In the genomic region with DNA sequence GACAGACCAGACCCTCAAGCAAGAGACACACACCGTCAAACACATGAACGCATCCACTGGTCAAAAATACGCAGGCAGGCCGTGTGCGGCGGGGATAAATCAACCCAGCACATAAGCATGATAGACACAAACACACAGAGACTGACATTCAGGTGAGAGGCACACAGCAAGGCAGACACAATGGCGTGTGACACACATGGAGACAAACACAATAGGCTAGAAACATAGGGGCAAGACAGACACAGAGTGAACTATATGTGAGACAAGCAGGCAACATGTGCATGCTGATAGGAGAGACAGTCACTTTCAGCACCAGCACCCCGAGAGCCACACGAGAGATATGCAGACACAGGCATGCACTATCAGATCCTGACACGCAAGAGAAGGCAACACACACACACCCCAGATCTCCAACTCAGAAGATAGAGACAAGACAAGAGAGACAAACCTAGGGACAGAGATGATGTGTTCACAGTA, we compare ENCODE assay signal across 1 cellular context.
TF ChIP-seq lines count a peak whose summit lies in the region.

No MANE protein-coding gene starts in this region.

TF ChIP-seq in K562, 482 proteins besides CTCF, POLR2A, EP300 and RAD21 (continued from another document and continues in another):
- TF ChIP-seq RBM34 (IDR thresholded peaks at IDR 0.05; ENCODE audit: borderline replicate concordance, insufficient read depth, low read length): no peak
- no peak for TF ChIP-seq HMGN3 (IDR thresholded peaks at IDR 0.05; ENCODE audit: borderline replicate concordance, extremely low read depth, insufficient read length, low read depth, low read length)
- TF ChIP-seq TCF7L2 (IDR thresholded peaks at IDR 0.05; ENCODE audit: low read depth, low read length): no peak
- TF ChIP-seq RHOXF2B (CRISPR knock-in tag; conservative IDR thresholded peaks at IDR 0.05): no peak
- TF ChIP-seq KDM2B (CRISPR knock-in tag; IDR thresholded peaks at IDR 0.05): no peak
- peak; percentile 60 for TF ChIP-seq ZFP36 (IDR thresholded peaks at IDR 0.05; ENCODE audit: low read depth, low read length, partially characterized antibody)
- peak; percentile 75; the same call in 1 of the 2 replicates for TF ChIP-seq EHMT2 (IDR thresholded peaks at IDR 0.05)
- TF ChIP-seq TCF15 (CRISPR knock-in tag; IDR thresholded peaks at IDR 0.05): no peak
- no peak for TF ChIP-seq ZNF696 (CRISPR knock-in tag; conservative IDR thresholded peaks at IDR 0.05)
- TF ChIP-seq ATF7 (IDR thresholded peaks at IDR 0.05): peak; percentile 77
- no peak for TF ChIP-seq ZZZ3 (IDR thresholded peaks at IDR 0.05)
- TF ChIP-seq GABPB1 (CRISPR knock-in tag; IDR thresholded peaks at IDR 0.05): peak; percentile 51
- peak; percentile 96 for TF ChIP-seq NCOR1 (IDR thresholded peaks at IDR 0.05)
- TF ChIP-seq ZNF121 (CRISPR knock-in tag; conservative IDR thresholded peaks at IDR 0.05): no peak
- TF ChIP-seq ZNF224 (CRISPR knock-in tag; IDR thresholded peaks at IDR 0.05): no peak
- peak; percentile 49 to 65; a peak in 3 of 4 replicates for TF ChIP-seq NRF1 (conservative IDR thresholded peaks at IDR 0.05 in 1 of 2, IDR thresholded peaks at IDR 0.05 in 1 of 2)
- TF ChIP-seq ZNF253 (CRISPR knock-in tag; conservative IDR thresholded peaks at IDR 0.05): no peak
- TF ChIP-seq POU5F1 (IDR thresholded peaks at IDR 0.05; ENCODE audit: borderline replicate concordance, low read depth, low read length, partially characterized antibody): no peak
- TF ChIP-seq HNRNPH1 (optimal IDR thresholded peaks at IDR 0.05; ENCODE audit: low read depth, low read length): no peak
- no peak for TF ChIP-seq MTF1 (CRISPR knock-in tag; IDR thresholded peaks at IDR 0.05; ENCODE audit: borderline replicate concordance)
- TF ChIP-seq SUPT5H (IDR thresholded peaks at IDR 0.05): no peak
- TF ChIP-seq ZNF668 (CRISPR knock-in tag; IDR thresholded peaks at IDR 0.05): no peak
- TF ChIP-seq MYC (IDR thresholded peaks at IDR 0.05; ENCODE audit: low read depth, low read length): peak; percentile 94
- TF ChIP-seq MYC (CRISPR knock-in tag; IDR thresholded peaks at IDR 0.05; ENCODE audit: borderline replicate concordance, low read depth): no peak
- TF ChIP-seq CHD1 (IDR thresholded peaks at IDR 0.05; ENCODE audit: low read length): no peak
- TF ChIP-seq TAF1 (IDR thresholded peaks at IDR 0.05; ENCODE audit: control insufficient read depth, extremely low read depth, insufficient read depth, low read length, severe bottlenecking): no peak
- no peak for TF ChIP-seq ZNF347 (CRISPR knock-in tag; IDR thresholded peaks at IDR 0.05; ENCODE audit: low read depth)
- TF ChIP-seq SRF (CRISPR knock-in tag; IDR thresholded peaks at IDR 0.05): no peak
- no peak for TF ChIP-seq C11orf30 (IDR thresholded peaks at IDR 0.05; ENCODE audit: low read depth)
- TF ChIP-seq FOXA1 (IDR thresholded peaks at IDR 0.05; ENCODE audit: borderline replicate concordance): no peak
- no peak for TF ChIP-seq CEBPB (tag; IDR thresholded peaks at IDR 0.05)
- no peak for TF ChIP-seq NFATC3 (IDR thresholded peaks at IDR 0.05)
- TF ChIP-seq FOXK2 (conservative IDR thresholded peaks at IDR 0.05 in 1 of 2, IDR thresholded peaks at IDR 0.05 in 1 of 2; ENCODE audit: low read depth in 2 of 2): peak; percentile 76 to 82
- TF ChIP-seq TCF3 (CRISPR knock-in tag; IDR thresholded peaks at IDR 0.05): peak; percentile 98
- no peak for TF ChIP-seq E2F3 (CRISPR knock-in tag; IDR thresholded peaks at IDR 0.05)
- TF ChIP-seq GABPA (tag; conservative IDR thresholded peaks at IDR 0.05; ENCODE audit: low read depth): 0 out of 2 replicates have a peak, but pooled peaks have one; percentile 13
- no peak for TF ChIP-seq SNIP1 (IDR thresholded peaks at IDR 0.05; ENCODE audit: low read depth)
- TF ChIP-seq, protein P1, sequence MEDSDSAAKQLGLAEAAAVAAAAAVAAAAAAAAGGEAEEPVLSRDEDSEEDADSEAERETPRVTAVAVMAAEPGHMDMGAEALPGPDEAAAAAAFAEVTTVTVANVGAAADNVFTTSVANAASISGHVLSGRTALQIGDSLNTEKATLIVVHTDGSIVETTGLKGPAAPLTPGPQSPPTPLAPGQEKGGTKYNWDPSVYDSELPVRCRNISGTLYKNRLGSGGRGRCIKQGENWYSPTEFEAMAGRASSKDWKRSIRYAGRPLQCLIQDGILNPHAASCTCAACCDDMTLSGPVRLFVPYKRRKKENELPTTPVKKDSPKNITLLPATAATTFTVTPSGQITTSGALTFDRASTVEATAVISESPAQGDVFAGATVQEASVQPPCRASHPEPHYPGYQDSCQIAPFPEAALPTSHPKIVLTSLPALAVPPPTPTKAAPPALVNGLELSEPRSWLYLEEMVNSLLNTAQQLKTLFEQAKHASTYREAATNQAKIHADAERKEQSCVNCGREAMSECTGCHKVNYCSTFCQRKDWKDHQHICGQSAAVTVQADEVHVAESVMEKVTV (CRISPR knock-in tag; IDR thresholded peaks at IDR 0.05): no peak
- no peak for TF ChIP-seq ELF2 (CRISPR knock-in tag; IDR thresholded peaks at IDR 0.05)
- TF ChIP-seq CEBPG (CRISPR knock-in tag; IDR thresholded peaks at IDR 0.05): peak; percentile 97
- TF ChIP-seq CEBPG (tag; conservative IDR thresholded peaks at IDR 0.05 in 1 of 2, IDR thresholded peaks at IDR 0.05 in 1 of 2): peak in 1 of 2 experiments; percentile 50; a peak in 1 of 4 replicates
- no peak for TF ChIP-seq ZNF12 (CRISPR knock-in tag; IDR thresholded peaks at IDR 0.05)
- TF ChIP-seq LARP7 (IDR thresholded peaks at IDR 0.05): peak; percentile 59; the same call in 1 of the 2 replicates
- TF ChIP-seq, protein P2, sequence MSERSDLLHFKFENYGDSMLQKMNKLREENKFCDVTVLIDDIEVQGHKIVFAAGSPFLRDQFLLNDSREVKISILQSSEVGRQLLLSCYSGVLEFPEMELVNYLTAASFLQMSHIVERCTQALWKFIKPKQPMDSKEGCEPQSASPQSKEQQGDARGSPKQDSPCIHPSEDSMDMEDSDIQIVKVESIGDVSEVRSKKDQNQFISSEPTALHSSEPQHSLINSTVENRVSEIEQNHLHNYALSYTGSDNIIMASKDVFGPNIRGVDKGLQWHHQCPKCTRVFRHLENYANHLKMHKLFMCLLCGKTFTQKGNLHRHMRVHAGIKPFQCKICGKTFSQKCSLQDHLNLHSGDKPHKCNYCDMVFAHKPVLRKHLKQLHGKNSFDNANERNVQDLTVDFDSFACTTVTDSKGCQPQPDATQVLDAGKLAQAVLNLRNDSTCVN (CRISPR knock-in tag; IDR thresholded peaks at IDR 0.05): 0 out of 2 replicates have a peak, but pooled peaks have one; percentile 31
- peak; percentile 60 for TF ChIP-seq ZNF644 (tag; IDR thresholded peaks at IDR 0.05; ENCODE audit: low read depth)
- TF ChIP-seq ZNF311 (CRISPR knock-in tag; IDR thresholded peaks at IDR 0.05): no peak
- TF ChIP-seq SAFB2 (IDR thresholded peaks at IDR 0.05; ENCODE audit: borderline replicate concordance, low read depth, low read length, severe bottlenecking): no peak
- TF ChIP-seq POLR2G (IDR thresholded peaks at IDR 0.05; ENCODE audit: low read depth, low read length): no peak
- TF ChIP-seq ZNF124 (CRISPR knock-in tag; IDR thresholded peaks at IDR 0.05): no peak
- TF ChIP-seq POLR2H (tag; IDR thresholded peaks at IDR 0.05; ENCODE audit: low read depth): no peak
- TF ChIP-seq ZNF445 (CRISPR knock-in tag; IDR thresholded peaks at IDR 0.05; ENCODE audit: low read depth): no peak
- TF ChIP-seq, protein P3, sequence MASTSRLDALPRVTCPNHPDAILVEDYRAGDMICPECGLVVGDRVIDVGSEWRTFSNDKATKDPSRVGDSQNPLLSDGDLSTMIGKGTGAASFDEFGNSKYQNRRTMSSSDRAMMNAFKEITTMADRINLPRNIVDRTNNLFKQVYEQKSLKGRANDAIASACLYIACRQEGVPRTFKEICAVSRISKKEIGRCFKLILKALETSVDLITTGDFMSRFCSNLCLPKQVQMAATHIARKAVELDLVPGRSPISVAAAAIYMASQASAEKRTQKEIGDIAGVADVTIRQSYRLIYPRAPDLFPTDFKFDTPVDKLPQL (IDR thresholded peaks at IDR 0.05; ENCODE audit: extremely low read depth, insufficient read length): no peak
- no peak; the same call in 1 of the 2 replicates for TF ChIP-seq KAT7 (CRISPR knock-in tag; IDR thresholded peaks at IDR 0.05; ENCODE audit: borderline replicate concordance)
- no peak for TF ChIP-seq SIN3B (IDR thresholded peaks at IDR 0.05; ENCODE audit: low read depth)
- TF ChIP-seq JUND (IDR thresholded peaks at IDR 0.05; ENCODE audit: borderline replicate concordance, low read depth, low read length): peak; percentile 79; the same call in 1 of the 2 replicates
- peak; percentile 82; the same call in 1 of the 3 replicates for TF ChIP-seq JUND (tag; IDR thresholded peaks at IDR 0.05; ENCODE audit: borderline replicate concordance, low read depth, low read length)
- TF ChIP-seq HDGF (IDR thresholded peaks at IDR 0.05): peak; percentile 94; the same call in 1 of the 2 replicates
- no peak for TF ChIP-seq ZC3H8 (IDR thresholded peaks at IDR 0.05)
- TF ChIP-seq ARID2 (IDR thresholded peaks at IDR 0.05): no peak
- TF ChIP-seq NFYB (IDR thresholded peaks at IDR 0.05; ENCODE audit: extremely low read depth, insufficient read length): no peak
- TF ChIP-seq GATA2 (CRISPR knock-in tag; IDR thresholded peaks at IDR 0.05): peak; percentile 92
- TF ChIP-seq HNRNPL (IDR thresholded peaks at IDR 0.05; ENCODE audit: low read depth, low read length): no peak
- TF ChIP-seq, protein P4, sequence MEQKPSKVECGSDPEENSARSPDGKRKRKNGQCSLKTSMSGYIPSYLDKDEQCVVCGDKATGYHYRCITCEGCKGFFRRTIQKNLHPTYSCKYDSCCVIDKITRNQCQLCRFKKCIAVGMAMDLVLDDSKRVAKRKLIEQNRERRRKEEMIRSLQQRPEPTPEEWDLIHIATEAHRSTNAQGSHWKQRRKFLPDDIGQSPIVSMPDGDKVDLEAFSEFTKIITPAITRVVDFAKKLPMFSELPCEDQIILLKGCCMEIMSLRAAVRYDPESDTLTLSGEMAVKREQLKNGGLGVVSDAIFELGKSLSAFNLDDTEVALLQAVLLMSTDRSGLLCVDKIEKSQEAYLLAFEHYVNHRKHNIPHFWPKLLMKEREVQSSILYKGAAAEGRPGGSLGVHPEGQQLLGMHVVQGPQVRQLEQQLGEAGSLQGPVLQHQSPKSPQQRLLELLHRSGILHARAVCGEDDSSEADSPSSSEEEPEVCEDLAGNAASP (IDR thresholded peaks at IDR 0.05): no peak
- peak; percentile 45 for TF ChIP-seq POLR2B (IDR thresholded peaks at IDR 0.05; ENCODE audit: low read depth, partially characterized antibody)
- TF ChIP-seq CBFA2T2 (conservative IDR thresholded peaks at IDR 0.05): peak; percentile 96
- TF ChIP-seq CBX5 (IDR thresholded peaks at IDR 0.05; ENCODE audit: borderline replicate concordance, low read depth): 0 out of 2 replicates have a peak, but pooled peaks have one; percentile 17
- no peak for TF ChIP-seq SP2 (IDR thresholded peaks at IDR 0.05; ENCODE audit: extremely low read depth, low read depth, low read length, poor library complexity, severe bottlenecking)
- 0 out of 2 replicates have a peak, but pooled peaks have one; percentile 31 for TF ChIP-seq ERF (CRISPR knock-in tag; IDR thresholded peaks at IDR 0.05)
- 0 out of 2 replicates have a peak, but pooled peaks have one; percentile 5 for TF ChIP-seq ETV5 (CRISPR knock-in tag; IDR thresholded peaks at IDR 0.05; ENCODE audit: low read depth)
- TF ChIP-seq SIN3A (IDR thresholded peaks at IDR 0.05; ENCODE audit: borderline replicate concordance in 2 of 2, control insufficient read depth in 1 of 2, low read depth in 2 of 2, low read length in 2 of 2): no peak
- TF ChIP-seq MAFF (IDR thresholded peaks at IDR 0.05; ENCODE audit: low read length): peak; percentile 14; the same call in 1 of the 2 replicates
- TF ChIP-seq, protein P5, sequence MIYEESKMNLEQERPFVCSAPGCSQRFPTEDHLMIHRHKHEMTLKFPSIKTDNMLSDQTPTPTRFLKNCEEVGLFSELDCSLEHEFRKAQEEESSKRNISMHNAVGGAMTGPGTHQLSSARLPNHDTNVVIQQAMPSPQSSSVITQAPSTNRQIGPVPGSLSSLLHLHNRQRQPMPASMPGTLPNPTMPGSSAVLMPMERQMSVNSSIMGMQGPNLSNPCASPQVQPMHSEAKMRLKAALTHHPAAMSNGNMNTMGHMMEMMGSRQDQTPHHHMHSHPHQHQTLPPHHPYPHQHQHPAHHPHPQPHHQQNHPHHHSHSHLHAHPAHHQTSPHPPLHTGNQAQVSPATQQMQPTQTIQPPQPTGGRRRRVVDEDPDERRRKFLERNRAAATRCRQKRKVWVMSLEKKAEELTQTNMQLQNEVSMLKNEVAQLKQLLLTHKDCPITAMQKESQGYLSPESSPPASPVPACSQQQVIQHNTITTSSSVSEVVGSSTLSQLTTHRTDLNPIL (CRISPR knock-in tag; IDR thresholded peaks at IDR 0.05): no peak
- TF ChIP-seq NR2C2 (CRISPR knock-in tag; IDR thresholded peaks at IDR 0.05): no peak
- peak; percentile 54 for TF ChIP-seq NR2C2 (tag; IDR thresholded peaks at IDR 0.05)
- TF ChIP-seq CREM (IDR thresholded peaks at IDR 0.05; ENCODE audit: low read depth): peak; percentile 83
- TF ChIP-seq, protein P6, sequence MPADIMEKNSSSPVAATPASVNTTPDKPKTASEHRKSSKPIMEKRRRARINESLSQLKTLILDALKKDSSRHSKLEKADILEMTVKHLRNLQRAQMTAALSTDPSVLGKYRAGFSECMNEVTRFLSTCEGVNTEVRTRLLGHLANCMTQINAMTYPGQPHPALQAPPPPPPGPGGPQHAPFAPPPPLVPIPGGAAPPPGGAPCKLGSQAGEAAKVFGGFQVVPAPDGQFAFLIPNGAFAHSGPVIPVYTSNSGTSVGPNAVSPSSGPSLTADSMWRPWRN (IDR thresholded peaks at IDR 0.05; ENCODE audit: low read depth): no peak
- peak; percentile 71; the same call in 1 of the 2 replicates for TF ChIP-seq CC2D1A (IDR thresholded peaks at IDR 0.05)
- peak in 1 of 2 experiments; percentile 80; a peak in 2 of 4 replicates for TF ChIP-seq RCOR1 (IDR thresholded peaks at IDR 0.05; ENCODE audit: borderline replicate concordance in 1 of 2, low read depth in 2 of 2, low read length in 2 of 2)
- no peak for TF ChIP-seq RFX7 (CRISPR knock-in tag; IDR thresholded peaks at IDR 0.05)
- 0 out of 2 replicates have a peak, but pooled peaks have one; percentile 77 for TF ChIP-seq RUNX1 (IDR thresholded peaks at IDR 0.05; ENCODE audit: low read depth)
